16 cellular contexts compared by ENCODE assay signal in genomic region chr10:33352154-33352553, GRCh38. TPM values are rescaled to one million over a fixed set of nuclear protein-coding genes. Genes with fewer than 3 reads are reported as not detected.
DNase-seq lines count a peak whose midpoint lies in the region; ATAC-seq, FAIRE-seq and TF ChIP-seq lines count a peak whose summit lies in the region.
"Had no signal": no experiment of that assay in that cellular context is flagged by ENCODE, and none has a peak within 500 bp of the region (broad histone marks: within the 10 kb centered on the region; RNA-seq: fewer than 3 reads in every experiment).

No MANE protein-coding gene starts in this region.

- H3K27ac ChIP-seq in GM23248 (no peak overlapping the region), mesenchymal stem cell (ENCODE audit: low read length, poor library complexity, severe bottlenecking) (no peak overlapping the region)
- no peak overlapping the region for H3K27ac ChIP-seq in CD8-positive, alpha-beta T cell (ENCODE audit: low read depth, low read length)
- H3K27ac ChIP-seq: right lobe of liver had no signal

- FAIRE-seq in RCC 7860 (lab: Jason Lieb, UNC), result peak; percentile 79
- no peak for FAIRE-seq in bronchial epithelial cell (lab: Jason Lieb, UNC)
- no peak for FAIRE-seq in GM12891 (lab: Jason Lieb, UNC)

- H2BK15ac ChIP-seq in mesenchymal stem cell (ENCODE audit: low read depth, poor library complexity, severe bottlenecking), result no peak overlapping the region

- peaks cover 7% of the 10 kb centered on the region for H3K27me3 Mint-ChIP-seq in CD8-positive, alpha-beta T cell (ENCODE audit: low read depth)

- no peak overlapping the region for H4K91ac ChIP-seq in mesenchymal stem cell (ENCODE audit: low read length)

- no peaks in the 10 kb centered on the region for H3K79me1 ChIP-seq in mesenchymal stem cell (replicated peaks; ENCODE audit: low read length, poor library complexity, severe bottlenecking)

- H3K4me1 ChIP-seq in GM23248 (ENCODE audit: insufficient read depth) (peaks cover 17% of the 10 kb centered on the region), mesenchymal stem cell (ENCODE audit: control insufficient read depth, insufficient read depth, low read depth, low read length) (no peaks in the 10 kb centered on the region)
- H3K4me1 ChIP-seq in CD8-positive, alpha-beta T cell (ENCODE audit: insufficient read depth, low read length), result no peaks in the 10 kb centered on the region
- H3K4me1 ChIP-seq: right lobe of liver had no signal

- H2BK120ac ChIP-seq in mesenchymal stem cell (ENCODE audit: low read depth, low read length), result no peak overlapping the region

- H3F3A ChIP-seq in GM23248 (ENCODE audit: insufficient read depth), result peaks cover 15% of the 10 kb centered on the region; the same call in 1 of the 2 replicates

- no peaks in the 10 kb centered on the region for H3K36me3 Mint-ChIP-seq in CD8-positive, alpha-beta T cell
- H3K36me3 Mint-ChIP-seq: activated naive CD4-positive, alpha-beta T cell treated with anti-CD3 and anti-CD28 coated beads, Interleukin-2, amount 50 U/mL, for 24 hours had no signal

- no peak overlapping the region for H3K4ac ChIP-seq in mesenchymal stem cell (ENCODE audit: low read depth in 1 of 2, low read length in 2 of 2)

- peak; percentile 87 for DNase-seq in GM23248
- peak; percentile 27 for DNase-seq in RCC 7860 (ENCODE audit: low spot score)
- DNase-seq in bronchial epithelial cell (ENCODE audit: low read depth), result peak; percentile 82
- peak; percentile 56 for DNase-seq in mesenchymal stem cell
- no peak for DNase-seq in CD8-positive, alpha-beta T cell
- no peak for DNase-seq in activated CD8-positive, alpha-beta memory T cell treated with anti-CD3 and anti-CD28 coated beads, Interleukin-2, amount 50 U/mL, for 4 hours
- no peak for DNase-seq in GM12891 (ENCODE audit: insufficient read length, low spot score)
- DNase-seq: activated CD4-positive, alpha-beta T cell treated with anti-CD3 and anti-CD28 coated beads for 36 hours; head of caudate nucleus; islet precursor cell; MM.1S; right lobe of liver; Right ventricle myocardium superior; T-helper 9 cell had no signal

- H3K9ac ChIP-seq in GM23248 (no peak overlapping the region), mesenchymal stem cell (ENCODE audit: low read length) (peak overlapping the region; percentile 15)

- 32 to 33% methylated on average over 3 of the region's 3 CpGs for WGBS in GM23248 (ENCODE audit: low coverage in 1 of 2, low lambda C conversion rate in 2 of 2, missing lambda C conversion rate in 2 of 2), 2 experiments
- no CpG with 5 or more reads among the region's 3 CpGs for WGBS in mesenchymal stem cell

- H4K20me1 ChIP-seq in GM23248 (ENCODE audit: insufficient read depth), result no peaks in the 10 kb centered on the region

- CTCF ChIA-PET in CD8-positive, alpha-beta T cell (lab: Charles Lee), result no interaction called here

- H3K9me3 ChIP-seq in GM23248 (ENCODE audit: low read depth) (no peaks in the 10 kb centered on the region), mesenchymal stem cell (ENCODE audit: control insufficient read depth, low read length) (no peaks in the 10 kb centered on the region)
- no peaks in the 10 kb centered on the region for H3K9me3 ChIP-seq in CD8-positive, alpha-beta T cell (ENCODE audit: low read length)
- H3K9me3 ChIP-seq: right lobe of liver had no signal

- H3K79me2 ChIP-seq in GM23248 (ENCODE audit: insufficient read depth), result no peaks in the 10 kb centered on the region

- no peak overlapping the region for H3K23ac ChIP-seq in mesenchymal stem cell (ENCODE audit: low read length in 2 of 2)

- ATAC-seq in CD8-positive, alpha-beta T cell, result no peak
- ATAC-seq in HG02840 (IDR thresholded peaks at IDR 0.05; ENCODE audit: low FRiP score, unreplicated experiment), result no peak
- ATAC-seq: activated CD4-positive, alpha-beta T cell treated with anti-CD3 and anti-CD28 coated beads for 36 hours; right lobe of liver had no signal

- no peak overlapping the region for H2BK12ac ChIP-seq in mesenchymal stem cell (ENCODE audit: low read length in 2 of 2)

- H2AK5ac ChIP-seq in mesenchymal stem cell (ENCODE audit: low read length, severe bottlenecking), result no peak overlapping the region

- TF ChIP-seq POLR2A in GM12891 (IDR thresholded peaks at IDR 0.05; ENCODE audit: low read depth, low read length), result no peak

- H2AFZ ChIP-seq in GM23248, result no peak overlapping the region
- H2AFZ ChIP-seq in mesenchymal stem cell (ENCODE audit: low read depth, low read length), result no peak overlapping the region

- no peak overlapping the region for H4K8ac ChIP-seq in mesenchymal stem cell (ENCODE audit: low read length)

- H3K36me3 ChIP-seq in GM23248 (ENCODE audit: low read depth), result no peaks in the 10 kb centered on the region
- no peaks in the 10 kb centered on the region for H3K36me3 ChIP-seq in bronchial epithelial cell (ENCODE audit: control insufficient read depth, insufficient read depth, low read length)
- H3K36me3 ChIP-seq in mesenchymal stem cell (ENCODE audit: control insufficient read depth in 1 of 2, insufficient read depth in 2 of 2, low read depth in 1 of 2, low read length in 2 of 2), result no peaks in the 10 kb centered on the region
- H3K36me3 ChIP-seq in CD8-positive, alpha-beta T cell (ENCODE audit: insufficient read depth, low read length), result no peaks in the 10 kb centered on the region
- H3K36me3 ChIP-seq: right lobe of liver had no signal

- POLR2A ChIA-PET in CD8-positive, alpha-beta T cell (lab: Charles Lee), result no interaction called here

- intact Hi-C loops in CD8-positive, alpha-beta T cell (cut with DNase I, micrococcal nuclease), result no loop called here

- no peak overlapping the region for H3K4me3 Mint-ChIP-seq in CD8-positive, alpha-beta T cell
- H3K4me3 Mint-ChIP-seq: activated CD4-positive, alpha-beta T cell treated with anti-CD3 and anti-CD28 coated beads for 36 hours; activated naive CD4-positive, alpha-beta T cell treated with anti-CD3 and anti-CD28 coated beads, Interleukin-2, amount 50 U/mL, for 24 hours had no signal

- no peak overlapping the region for H2BK5ac ChIP-seq in mesenchymal stem cell (ENCODE audit: low read depth, low read length, poor library complexity, severe bottlenecking)

- H3K27ac Mint-ChIP-seq in CD8-positive, alpha-beta T cell, result no peak overlapping the region
- H3K27ac Mint-ChIP-seq: activated CD4-positive, alpha-beta T cell treated with anti-CD3 and anti-CD28 coated beads for 36 hours had no signal

- no peaks in the 10 kb centered on the region for H3K9me3 Mint-ChIP-seq in CD8-positive, alpha-beta T cell
- H3K9me3 Mint-ChIP-seq: activated naive CD4-positive, alpha-beta T cell treated with anti-CD3 and anti-CD28 coated beads, Interleukin-2, amount 50 U/mL, for 24 hours had no signal

- no peak overlapping the region for H3K14ac ChIP-seq in mesenchymal stem cell (ENCODE audit: low read length in 2 of 2)

- H3K4me1 Mint-ChIP-seq in CD8-positive, alpha-beta T cell (ENCODE audit: low read depth), result no peaks in the 10 kb centered on the region
- H3K4me1 Mint-ChIP-seq: activated CD4-positive, alpha-beta T cell treated with anti-CD3 and anti-CD28 coated beads for 36 hours; activated naive CD4-positive, alpha-beta T cell treated with anti-CD3 and anti-CD28 coated beads, Interleukin-2, amount 50 U/mL, for 24 hours had no signal

- H3K4me2 ChIP-seq in GM23248 (ENCODE audit: unreplicated experiment) (peak overlapping the region; percentile 35), mesenchymal stem cell (ENCODE audit: low read length, poor library complexity, severe bottlenecking) (no peak overlapping the region)

- in situ Hi-C loops in GM23248 (cut with MboI), result no loop called here

- H3K9me2 ChIP-seq in GM23248 (ENCODE audit: insufficient read depth), result no peaks in the 10 kb centered on the region

- H3K4me3 ChIP-seq in GM23248 (no peak overlapping the region; the same call in 1 of the 2 replicates), bronchial epithelial cell (ENCODE audit: low read depth, low read length) (no peak overlapping the region), mesenchymal stem cell (ENCODE audit: insufficient read depth in 1 of 2, low read depth in 1 of 2, low read length in 2 of 2) (peak overlapping the region in 1 of 2 experiments; percentile 46)
- H3K4me3 ChIP-seq in CD8-positive, alpha-beta T cell (ENCODE audit: low read depth, low read length), result no peak overlapping the region
- H3K4me3 ChIP-seq: right lobe of liver had no signal

- TF ChIP-seq CTCF in bronchial epithelial cell (IDR thresholded peaks at IDR 0.05; ENCODE audit: insufficient read depth, low read length, severe bottlenecking), result no peak
- no peak for TF ChIP-seq CTCF in CD8-positive, alpha-beta T cell (IDR thresholded peaks at IDR 0.05)

- H3K27me3 ChIP-seq in GM23248 (replicated peaks; ENCODE audit: insufficient read depth), result no peaks in the 10 kb centered on the region
- no peaks in the 10 kb centered on the region for H3K27me3 ChIP-seq in bronchial epithelial cell (ENCODE audit: control insufficient read depth, insufficient read depth, low read length)
- no peaks in the 10 kb centered on the region for H3K27me3 ChIP-seq in mesenchymal stem cell (ENCODE audit: control insufficient read depth in 1 of 2, insufficient read depth in 1 of 2, low read length in 2 of 2)
- H3K27me3 ChIP-seq in CD8-positive, alpha-beta T cell (ENCODE audit: insufficient read depth, low read length), result no peaks in the 10 kb centered on the region
- H3K27me3 ChIP-seq: right lobe of liver had no signal

- H3K18ac ChIP-seq in mesenchymal stem cell (ENCODE audit: low read depth in 1 of 2, low read length in 2 of 2), result no peak overlapping the region

TF ChIP-seq in GM12891, 5 proteins besides CTCF, POLR2A, EP300 and RAD21:
- TF ChIP-seq POLR2AphosphoS5 (IDR thresholded peaks at IDR 0.05; ENCODE audit: low read depth, low read length), result no peak
- no peak for TF ChIP-seq POU2F2 (IDR thresholded peaks at IDR 0.05; ENCODE audit: low read depth, low read length)
- no peak for TF ChIP-seq TAF1 (IDR thresholded peaks at IDR 0.05; ENCODE audit: low read depth, low read length)
- no peak for TF ChIP-seq SPI1 (IDR thresholded peaks at IDR 0.05; ENCODE audit: low read depth, low read length)
- TF ChIP-seq PAX5 (IDR thresholded peaks at IDR 0.05; ENCODE audit: insufficient read depth, low read length, severe bottlenecking), result no peak

RNA-seq across cellular contexts. Expression of gene NRP1, which starts 17.7 kb away (rescaled TPM):
- 134 and 152 TPM in 2 replicates for total RNA-seq in GM23248 (2014; rRNA removed; shearing (Covaris generic))
- 175 and 184 TPM in 2 replicates for polyA plus RNA-seq in GM23248 (2016; fragmentation: Nextera tagmentation; extraction: Ambion mirVana)
- total RNA-seq in bronchial epithelial cell, result 16.1 and 21.6 TPM in 2 replicates
- polyA plus RNA-seq in mesenchymal stem cell (2013, experiment 1 of 2), result 29.3 TPM
- 30.0 TPM for polyA plus RNA-seq in mesenchymal stem cell (2013, experiment 2 of 2)
- total RNA-seq in CD8-positive, alpha-beta T cell, result not detected
- polyA plus RNA-seq in GM12891 (2012; ENCODE audit: low read depth, missing spikeins), result 0.06 TPM

Comparison
In these comparisons a context has a peak if more than half of its experiments do, and no peak if none do; other contexts are left out.
1. DNase-seq: peak in GM23248 (single experiment), RCC 7860 (single experiment), bronchial epithelial cell (single experiment) and mesenchymal stem cell (single experiment); none in CD8-positive, alpha-beta T cell (0 of 7), activated CD8-positive, alpha-beta memory T cell treated with anti-CD3 and anti-CD28 coated beads, Interleukin-2, amount 50 U/mL, for 4 hours (single experiment) and GM12891 (single experiment).
2. RNA of gene NRP1, which starts 17.7 kb away (total RNA-seq): 134 to 152 TPM in GM23248 and 16.1 to 21.6 TPM in bronchial epithelial cell; not detected in CD8-positive, alpha-beta T cell; every median in the first group is over 10 times any median in the second.